In genomic region chr16:31471875-31472558, GRCh38 we compare ENCODE assay signal across 8 cellular contexts. TPM values are rescaled to one million over a fixed set of nuclear protein-coding genes. Genes with fewer than 3 reads are reported as not detected.
DNase-seq lines count a peak whose midpoint lies in the region; TF ChIP-seq lines count a peak whose summit lies in the region.

TSS of gene TGFB1I1 (plus strand) at chr16:31472152. CDS start at chr16:31472189, 37 bp downstream.

- TF ChIP-seq POLR2A in NB4 (IDR thresholded peaks at IDR 0.05; ENCODE audit: extremely low read depth, insufficient read length) (no peak), breast epithelium (IDR thresholded peaks at IDR 0.05) (no peak)

- H3K27me3 ChIP-seq in Caco-2 (replicated peaks; ENCODE audit: control insufficient read depth, insufficient read depth, low read length) (no peaks in the 10 kb centered on the region), breast epithelium (no peaks in the 10 kb centered on the region), iPS-20b (ENCODE audit: insufficient read depth, low read length) (peaks cover 61% of the 10 kb centered on the region), skeletal muscle tissue (ENCODE audit: control insufficient read depth in 3 of 3, insufficient read depth in 3 of 3, low read length in 3 of 3) (peaks cover 8 to 26% (median 10%) of the 10 kb centered on the region in 3 donors)

- DNase-seq in Caco-2: peak in 1 of 2 experiments; percentile 21
- peak; percentile 87 for DNase-seq in NB4 (ENCODE audit: low read depth)
- peak in 1 of 2 donors; percentile 65 for DNase-seq in breast epithelium (ENCODE audit: low spot score in 2 of 2)
- DNase-seq in stimulated activated CD4-positive, alpha-beta T cell treated with anti-CD3 and anti-CD28 coated beads, Interleukin-2, amount 100 ng/mL, for 48 hours: no peak
- DNase-seq in HuH-7 (ENCODE audit: low spot score): no peak
- DNase-seq in NCI-H2081 (lab: John Stamatoyannopoulos, UW): no peak

- H3K4me3 Mint-ChIP-seq in Caco-2 (ENCODE audit: unreplicated experiment): peak within 1 kb of the TSS; percentile 96

- POLR2A ChIA-PET in Caco-2 (lab: Charles Lee): interaction anchor here (1.3 kb wide), 1 partner anchor 12 kb away, joined by 17 read pairs; no protein-coding TSS in a partner anchor

- no peaks in the 10 kb centered on the region for H3K9me3 Mint-ChIP-seq in Caco-2 (ENCODE audit: unreplicated experiment)

- CTCF ChIA-PET in Caco-2 (lab: Charles Lee): interaction anchor here (0.6 kb wide), 1 partner anchor 29 kb away, joined by 3 read pairs; no protein-coding TSS in a partner anchor

- intact Hi-C loops in Caco-2 (cut with micrococcal nuclease; ENCODE audit: unreplicated experiment): no loop called here
- intact Hi-C loops in breast epithelium (cut with DNase I; ENCODE audit: low total_unique reads): no loop called here

- TF ChIP-seq CTCF in Caco-2 (IDR thresholded peaks at IDR 0.05; ENCODE audit: insufficient read depth in 1 of 2, low read depth in 1 of 2, low read length in 1 of 2, severe bottlenecking in 1 of 2, unreplicated experiment in 1 of 2) (no peak), NB4 (IDR thresholded peaks at IDR 0.05; ENCODE audit: low read depth, low read length) (no peak), breast epithelium (IDR thresholded peaks at IDR 0.05) (no peak)

- H3K9me3 ChIP-seq in Caco-2 (no peaks in the 10 kb centered on the region), breast epithelium (no peaks in the 10 kb centered on the region), iPS-20b (ENCODE audit: insufficient read depth, low read depth, low read length) (no peaks in the 10 kb centered on the region), skeletal muscle tissue (ENCODE audit: control insufficient read depth in 3 of 3, low read length in 3 of 3) (no peaks in the 10 kb centered on the region)

- no peaks in the 10 kb centered on the region for H3K27me3 Mint-ChIP-seq in Caco-2 (ENCODE audit: insufficient read depth, unreplicated experiment)

- H3K9ac ChIP-seq in iPS-20b (ENCODE audit: low read depth, low read length): peak within 1 kb of the TSS; percentile 59; the same call in 1 of the 2 replicates
- peak within 1 kb of the TSS; percentile 70 to 83 (median 74) for H3K9ac ChIP-seq in skeletal muscle tissue (ENCODE audit: low read depth in 1 of 3, low read length in 3 of 3)

- peaks cover 8% of the 10 kb centered on the region for H3K36me3 Mint-ChIP-seq in Caco-2 (ENCODE audit: insufficient read depth, unreplicated experiment)

- H3K4me3 ChIP-seq in Caco-2 (ENCODE audit: low read depth, low read length) (peak within 1 kb of the TSS; percentile 47), NB4 (ENCODE audit: low read depth, low read length) (peak within 1 kb of the TSS; percentile 16), breast epithelium (peak within 1 kb of the TSS; percentile 63 to 77 (median 74)), iPS-20b (ENCODE audit: low read length) (peak within 1 kb of the TSS; percentile 75), skeletal muscle tissue (ENCODE audit: low read length in 3 of 3) (peak within 1 kb of the TSS; percentile 68 to 71 (median 70))

- no TSS peak for BruUV-seq in Caco-2 (replicated peaks; lab: Mats Ljungman, UMichigan)

- H3K4me1 ChIP-seq in Caco-2 (no peaks in the 10 kb centered on the region; the same call in 1 of the 2 replicates), breast epithelium (no peaks in the 10 kb centered on the region), iPS-20b (ENCODE audit: insufficient read depth, low read length) (peaks cover 5% of the 10 kb centered on the region; the same call in 1 of the 2 replicates), skeletal muscle tissue (ENCODE audit: control insufficient read depth in 3 of 3, insufficient read depth in 3 of 3, low read length in 3 of 3) (peaks cover 16 to 18% (median 17%) of the 10 kb centered on the region in 3 donors)

- peak within 1 kb of the TSS; percentile 57 for H3K27ac Mint-ChIP-seq in Caco-2 (ENCODE audit: unreplicated experiment)

- H3K27ac ChIP-seq in breast epithelium (peak within 1 kb of the TSS; percentile 87 to 94), iPS-20b (ENCODE audit: low read length) (no peak within 1 kb of the TSS), skeletal muscle tissue (ENCODE audit: low read depth, low read length) (peak within 1 kb of the TSS; percentile 83)

- no peaks in the 10 kb centered on the region for H3K36me3 ChIP-seq in Caco-2 (ENCODE audit: control insufficient read depth, insufficient read depth, low read length)
- H3K36me3 ChIP-seq in breast epithelium: no peaks in the 10 kb centered on the region
- H3K36me3 ChIP-seq in iPS-20b (ENCODE audit: insufficient read depth, low read depth, low read length): no peaks in the 10 kb centered on the region
- H3K36me3 ChIP-seq in skeletal muscle tissue (ENCODE audit: control insufficient read depth in 3 of 3, insufficient read depth in 3 of 3, low read length in 3 of 3): peaks cover 5 to 12% (median 7%) of the 10 kb centered on the region in 3 donors

- H3K4me1 Mint-ChIP-seq in Caco-2 (ENCODE audit: low read depth, unreplicated experiment): peaks cover 24% of the 10 kb centered on the region

RNA-seq across cellular contexts. Expression of gene TGFB1I1, which starts in this region (rescaled TPM):
- 9.3 and 10.0 TPM in 2 replicates for total RNA-seq in Caco-2 (2022)
- 10 to 100 TPM; 17.4 to 31.8 (median 30.1) TPM for total RNA-seq in breast epithelium
- 30.8 TPM for total RNA-seq in skeletal muscle tissue

Comparison
In these comparisons a context has a peak if more than half of its experiments do, and no peak if none do; other contexts are left out.
1. H3K4me3 ChIP-seq: peak in every context shown above with its lines; median percentile 75 in iPS-20b; 74 in breast epithelium; 70 in skeletal muscle tissue; 47 in Caco-2; 16 in NB4.